Comparison of ENCODE assay signal across 31 cellular contexts in the genomic region with DNA sequence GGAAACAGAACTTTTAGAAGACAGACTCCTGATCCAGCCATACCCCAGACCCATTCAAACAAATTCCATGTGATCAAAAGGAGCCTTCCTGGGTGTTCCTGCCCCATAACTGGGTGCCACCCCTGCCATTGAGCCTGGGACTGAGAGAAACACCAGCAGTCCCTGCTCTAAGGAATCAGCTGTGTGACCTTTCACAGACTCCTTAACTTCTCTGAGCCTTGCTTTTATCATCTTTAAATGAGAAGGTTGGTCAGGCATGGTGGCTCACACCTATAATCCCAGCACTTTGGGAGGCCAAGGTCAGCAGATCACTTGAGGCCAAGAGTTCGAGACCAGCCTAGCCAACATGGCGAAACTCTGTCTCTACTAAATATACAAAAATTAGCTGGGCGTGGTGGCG. TPM values are rescaled to one million over a fixed set of nuclear protein-coding genes. Genes with fewer than 3 reads are reported as not detected.
"Had no signal": no experiment of that assay in that cellular context is flagged by ENCODE, and none has a peak within 500 bp of the region (broad histone marks: within the 10 kb centered on the region; RNA-seq: fewer than 3 reads in every experiment).

No MANE protein-coding gene starts in this region.

- H3K27ac ChIP-seq: brain microvascular endothelial cell, coronary artery, dorsolateral prefrontal cortex had no signal

- H3K9me3 Mint-ChIP-seq: activated CD4-positive, alpha-beta memory T cell treated with anti-CD3 and anti-CD28 coated beads, Interleukin-2, amount 10 ng/mL, durations not matched to agents 7 days and 5 days; activated CD4-positive, alpha-beta T cell treated with anti-CD3 and anti-CD28 coated beads, Interleukin-2, amount 10 ng/mL, durations not matched to agents 7 days and 5 days; activated naive CD4-positive, alpha-beta T cell treated with anti-CD3 and anti-CD28 coated beads, Interleukin-2, amount 10 ng/mL, durations not matched to agents 7 days and 5 days; activated naive CD4-positive, alpha-beta T cell treated with anti-CD3 and anti-CD28 coated beads, Interleukin-2, amount 50 U/mL, for 72 hours; activated naive CD8-positive, alpha-beta T cell treated with anti-CD3 and anti-CD28 coated beads, Interleukin-2, amount 10 ng/mL, durations not matched to agents 7 days and 5 days; activated T-cell treated with anti-CD3 and anti-CD28 coated beads, Interleukin-2, amount 50 U/mL, for 24 hours; activated T-cell treated with anti-CD3 and anti-CD28 coated beads, Interleukin-2, amount 50 U/mL, for 72 hours; central memory CD8-positive, alpha-beta T cell; dendritic cell treated with granulocyte-macrophage colony-stimulating factor and Interleukin-4, amounts not matched to agents 40 ng/mL and 50 ng/mL, for 4 days; endodermal cell had no signal

- H3K36me3 Mint-ChIP-seq: activated naive CD4-positive, alpha-beta T cell treated with anti-CD3 and anti-CD28 coated beads, Interleukin-2, amount 10 ng/mL, durations not matched to agents 7 days and 5 days; activated naive CD4-positive, alpha-beta T cell treated with anti-CD3 and anti-CD28 coated beads, Interleukin-2, amount 50 U/mL, for 72 hours; activated naive CD8-positive, alpha-beta T cell treated with anti-CD3 and anti-CD28 coated beads, Interleukin-2, amount 10 ng/mL, durations not matched to agents 7 days and 5 days had no signal

- H3K27me3 ChIP-seq: brain microvascular endothelial cell had no signal

- FAIRE-seq: astrocyte, bronchial epithelial cell, frontal cortex had no signal

- DNase-seq: activated CD4-positive, alpha-beta memory T cell treated with anti-CD3 and anti-CD28 coated beads, Interleukin-2, amount 10 ng/mL, durations not matched to agents 7 days and 5 days; activated CD4-positive, alpha-beta T cell treated with anti-CD3 and anti-CD28 coated beads for 1 hour; activated CD4-positive, alpha-beta T cell treated with anti-CD3 and anti-CD28 coated beads for 4 hours; activated CD4-positive, alpha-beta T cell treated with anti-CD3 and anti-CD28 coated beads, Interleukin-2, amount 10 ng/mL, durations not matched to agents 7 days and 5 days; activated CD4-positive, alpha-beta T cell treated with anti-CD3 and anti-CD28 coated beads, Interleukin-2, amount 50 U/mL, for 4 hours; activated CD8-positive, alpha-beta memory T cell treated with anti-CD3 and anti-CD28 coated beads, Interleukin-2, amount 50 U/mL, for 48 hours; activated gamma-delta T cell; activated naive CD4-positive, alpha-beta T cell; activated naive CD4-positive, alpha-beta T cell treated with anti-CD3 and anti-CD28 coated beads, Interleukin-2, amount 10 ng/mL, durations not matched to agents 7 days and 5 days; activated naive CD8-positive, alpha-beta T cell treated with anti-CD3 and anti-CD28 coated beads, Interleukin-2, amount 10 ng/mL, durations not matched to agents 7 days and 5 days; activated T-cell treated with anti-CD3 and anti-CD28 coated beads for 4 hours; activated T-cell treated with anti-CD3 and anti-CD28 coated beads, Interleukin-2, amount 50 U/mL, for 24 hours; activated T-cell treated with anti-CD3 and anti-CD28 coated beads, Interleukin-2, amount 50 U/mL, for 72 hours; anterior cingulate cortex; brain microvascular endothelial cell; dorsolateral prefrontal cortex; effector memory CD4-positive, alpha-beta T cell; endodermal cell; foreskin fibroblast; head of caudate nucleus; T-helper 2 cell had no signal

- H3K27ac Mint-ChIP-seq: activated CD4-positive, alpha-beta memory T cell treated with anti-CD3 and anti-CD28 coated beads, Interleukin-2, amount 10 ng/mL, durations not matched to agents 7 days and 5 days; activated CD4-positive, alpha-beta T cell treated with anti-CD3 and anti-CD28 coated beads, Interleukin-2, amount 10 ng/mL, durations not matched to agents 7 days and 5 days; activated naive CD4-positive, alpha-beta T cell treated with anti-CD3 and anti-CD28 coated beads, Interleukin-2, amount 10 ng/mL, durations not matched to agents 7 days and 5 days; activated naive CD8-positive, alpha-beta T cell treated with anti-CD3 and anti-CD28 coated beads, Interleukin-2, amount 10 ng/mL, durations not matched to agents 7 days and 5 days; activated T-cell treated with anti-CD3 and anti-CD28 coated beads, Interleukin-2, amount 50 U/mL, for 24 hours; activated T-cell treated with anti-CD3 and anti-CD28 coated beads, Interleukin-2, amount 50 U/mL, for 72 hours; dendritic cell treated with granulocyte-macrophage colony-stimulating factor and Interleukin-4, amounts not matched to agents 40 ng/mL and 50 ng/mL, for 4 days; endodermal cell had no signal

- H3K27me3 Mint-ChIP-seq: activated CD4-positive, alpha-beta T cell treated with anti-CD3 and anti-CD28 coated beads, Interleukin-2, amount 10 ng/mL, durations not matched to agents 7 days and 5 days had no signal

- ATAC-seq: activated naive CD4-positive, alpha-beta T cell treated with anti-CD3 and anti-CD28 coated beads, Interleukin-2, amount 50 U/mL, for 72 hours; activated T-cell treated with anti-CD3 and anti-CD28 coated beads, Interleukin-2, amount 50 U/mL, for 72 hours; esophagus mucosa had no signal

- H3K4me3 ChIP-seq: coronary artery, dorsolateral prefrontal cortex had no signal

- H3K4me3 Mint-ChIP-seq: activated CD4-positive, alpha-beta memory T cell treated with anti-CD3 and anti-CD28 coated beads, Interleukin-2, amount 10 ng/mL, durations not matched to agents 7 days and 5 days; activated CD4-positive, alpha-beta T cell treated with anti-CD3 and anti-CD28 coated beads, Interleukin-2, amount 10 ng/mL, durations not matched to agents 7 days and 5 days; activated naive CD4-positive, alpha-beta T cell treated with anti-CD3 and anti-CD28 coated beads, Interleukin-2, amount 10 ng/mL, durations not matched to agents 7 days and 5 days; activated naive CD8-positive, alpha-beta T cell treated with anti-CD3 and anti-CD28 coated beads, Interleukin-2, amount 10 ng/mL, durations not matched to agents 7 days and 5 days; activated T-cell treated with anti-CD3 and anti-CD28 coated beads, Interleukin-2, amount 50 U/mL, for 24 hours; activated T-cell treated with anti-CD3 and anti-CD28 coated beads, Interleukin-2, amount 50 U/mL, for 72 hours; central memory CD8-positive, alpha-beta T cell; dendritic cell treated with granulocyte-macrophage colony-stimulating factor and Interleukin-4, amounts not matched to agents 40 ng/mL and 50 ng/mL, for 4 days; endodermal cell had no signal

- H3K36me3 ChIP-seq: brain microvascular endothelial cell had no signal

- H3K4me1 Mint-ChIP-seq: activated naive CD8-positive, alpha-beta T cell treated with anti-CD3 and anti-CD28 coated beads, Interleukin-2, amount 10 ng/mL, durations not matched to agents 7 days and 5 days had no signal

RNA-seq across cellular contexts. Expression of a gene that starts 20.6 kb away (rescaled TPM):
- total RNA-seq: activated CD4-positive, alpha-beta memory T cell treated with anti-CD3 and anti-CD28 coated beads, Interleukin-2, amount 10 ng/mL, durations not matched to agents 7 days and 5 days; activated CD4-positive, alpha-beta T cell treated with anti-CD3 and anti-CD28 coated beads, Interleukin-2, amount 10 ng/mL, durations not matched to agents 7 days and 5 days; activated naive CD4-positive, alpha-beta T cell treated with anti-CD3 and anti-CD28 coated beads, Interleukin-2, amount 50 U/mL, for 72 hours; activated naive CD8-positive, alpha-beta T cell treated with anti-CD3 and anti-CD28 coated beads, Interleukin-2, amount 10 ng/mL, durations not matched to agents 7 days and 5 days; activated T-cell treated with anti-CD3 and anti-CD28 coated beads, Interleukin-2, amount 50 U/mL, for 72 hours; cerebellum; endodermal cell; T-helper 1 cell treated with Interleukin-12 subunit alpha and Interleukin-12 subunit beta and Interleukin-4 antibody, amounts not matched to agents 30 ng/mL and 1 ng/mL, for 36 hours had no signal
